In the genomic region with DNA sequence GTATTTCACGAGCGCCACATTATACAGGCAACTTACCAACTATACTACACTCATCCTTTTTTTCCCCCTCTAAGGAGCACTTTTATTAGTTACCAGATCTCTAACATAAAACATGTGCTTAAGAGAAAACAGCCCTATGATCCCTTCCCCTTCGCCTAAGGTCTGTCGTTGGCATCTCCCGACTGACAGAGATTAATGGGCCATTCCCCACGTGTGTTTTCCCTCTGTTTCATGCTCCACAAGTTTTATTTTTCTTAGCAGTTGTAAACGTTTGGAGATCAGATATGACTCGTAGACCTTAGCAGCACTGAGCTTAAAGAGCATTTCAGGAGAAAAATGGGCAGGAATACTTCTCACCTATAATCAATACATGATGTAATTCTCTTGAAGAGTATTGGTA, we compare ENCODE assay signal across 30 cellular contexts. TPM values are rescaled to one million over a fixed set of nuclear protein-coding genes. Genes with fewer than 3 reads are reported as not detected.
"Had no signal": no experiment of that assay in that cellular context is flagged by ENCODE, and none has a peak within 500 bp of the region (broad histone marks: within the 10 kb centered on the region; RNA-seq: fewer than 3 reads in every experiment).

No MANE protein-coding gene starts in this region.

- H3K27ac ChIP-seq: brain microvascular endothelial cell, coronary artery, dorsolateral prefrontal cortex, esophagus muscularis mucosa, foreskin keratinocyte, gastrocnemius medialis, WERI-Rb-1 had no signal

- H3K4me1 ChIP-seq: foreskin keratinocyte, gastrocnemius medialis had no signal

- H3K27me3 ChIP-seq: brain microvascular endothelial cell, foreskin keratinocyte, gastrocnemius medialis had no signal

- DNase-seq: activated B cell treated with CpG ODN at 0.5 μM for 24 hours; activated CD4-positive, alpha-beta T cell treated with anti-CD3 and anti-CD28 coated beads for 48 hours; activated CD4-positive, alpha-beta T cell treated with anti-CD3 and anti-CD28 coated beads, Interleukin-2, amount 50 U/mL, for 1 hour; activated CD4-positive, alpha-beta T cell treated with anti-CD3 and anti-CD28 coated beads, Interleukin-2, amount 50 U/mL, for 48 hours; activated CD8-positive, alpha-beta memory T cell treated with anti-CD3 and anti-CD28 coated beads for 24 hours; activated CD8-positive, alpha-beta T cell treated with anti-CD3 and anti-CD28 coated beads for 36 hours; activated effector memory CD4-positive, alpha-beta T cell treated with Interleukin-2 at 50 U/mL for 16 hours; activated gamma-delta T cell treated with Interleukin-2 at 50 U/mL for 16 hours; activated naive CD4-positive, alpha-beta T cell treated with anti-CD3 and anti-CD28 coated beads, Interleukin-2, amount 50 U/mL, for 16 hours; activated naive CD4-positive, alpha-beta T cell treated with Interleukin-2 at 50 U/mL for 16 hours; activated T-cell treated with anti-CD3 and anti-CD28 coated beads, Interleukin-2, amount 50 U/mL, for 4 hours; amniotic stem cell; anterior cingulate cortex; brain microvascular endothelial cell; dorsolateral prefrontal cortex; effector memory CD4-positive, alpha-beta T cell; erythroblast; foreskin keratinocyte; gastrocnemius medialis; glutamatergic neuron; T-helper 1 cell; T-helper 17 cell; T1000; WERI-Rb-1 had no signal

- H3K36me3 ChIP-seq: brain microvascular endothelial cell, esophagus muscularis mucosa, gastrocnemius medialis, WERI-Rb-1 had no signal

- H3K9me3 ChIP-seq: gastrocnemius medialis had no signal

- ATAC-seq: activated CD4-positive, CD25-positive, alpha-beta regulatory T cell treated with anti-CD3 and anti-CD28 coated beads, Interleukin-2, amount 50 U/mL, for 24 hours; activated CD8-positive, alpha-beta T cell treated with anti-CD3 and anti-CD28 coated beads for 36 hours; activated T-cell treated with anti-CD3 and anti-CD28 coated beads, Interleukin-2, amount 50 U/mL, for 4 hours; activated T-helper 17 cell treated with anti-CD3 and anti-CD28 coated beads, Interleukin-2, amount 50 U/mL, for 72 hours; foreskin keratinocyte; gastrocnemius medialis; T-helper 17 cell had no signal

- H3K4me3 ChIP-seq: coronary artery, dorsolateral prefrontal cortex, esophagus muscularis mucosa, gastrocnemius medialis had no signal

RNA-seq across cellular contexts. Expression of gene FZD10, which starts 51.4 kb away (rescaled TPM):
- total RNA-seq: activated B cell treated with CpG ODN at 0.5 μM for 24 hours; activated CD8-positive, alpha-beta T cell treated with anti-CD3 and anti-CD28 coated beads for 36 hours; activated T-cell treated with anti-CD3 and anti-CD28 coated beads, Interleukin-2, amount 50 U/mL, for 4 hours; activated T-helper 17 cell treated with anti-CD3 and anti-CD28 coated beads, Interleukin-2, amount 50 U/mL, for 72 hours; astrocyte; cardiac septum; T-helper 17 cell had no signal
